ENCODE assay signal across 1 cellular context in the genomic region with DNA sequence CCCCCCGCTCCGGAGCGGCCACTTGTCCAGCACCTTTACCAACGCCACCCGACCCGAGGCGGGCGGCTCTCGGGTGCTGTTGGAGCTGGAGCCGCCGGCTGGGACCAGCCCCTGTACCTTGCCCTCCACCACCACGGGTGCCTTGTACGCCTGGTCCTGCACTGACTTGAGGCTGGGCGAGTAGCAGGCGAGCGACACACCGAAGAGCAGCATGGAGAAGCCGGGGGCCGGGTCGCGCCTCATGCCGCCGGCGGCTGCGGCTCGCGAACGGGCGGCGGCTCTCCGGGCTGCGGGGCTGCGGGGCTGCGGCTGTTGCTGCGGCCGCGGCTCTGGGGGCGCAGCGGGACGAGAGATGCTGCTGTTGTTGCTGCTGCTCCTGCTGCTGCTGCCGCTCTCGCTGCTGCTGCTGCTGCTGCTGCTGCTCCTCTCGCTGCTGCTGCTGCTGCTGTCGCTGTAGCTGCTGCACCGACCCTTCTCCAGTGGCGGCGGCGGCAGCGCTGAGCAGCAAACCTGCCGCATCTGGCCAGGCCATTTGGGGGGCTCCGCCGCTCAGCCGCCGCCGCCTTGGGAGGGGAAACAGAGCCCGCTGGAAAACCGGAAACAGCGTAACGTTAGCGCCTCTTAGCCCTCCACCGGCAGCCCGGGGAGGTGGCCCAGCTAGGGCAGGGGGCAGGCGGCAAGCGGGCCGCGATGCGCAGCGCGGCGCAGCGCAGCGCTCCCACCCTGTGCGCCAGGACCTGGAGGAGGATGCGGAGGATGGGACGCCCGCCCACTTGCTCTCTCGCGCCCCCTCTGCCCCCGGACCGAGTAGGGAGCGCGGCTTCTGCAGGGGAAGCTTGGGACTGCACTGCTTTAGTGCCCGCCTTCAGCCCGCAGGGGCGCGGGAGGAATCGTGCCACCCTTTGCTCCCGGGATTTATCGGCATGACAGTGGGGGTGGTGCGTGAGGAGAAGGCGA.
A peak's percentile ranks its signal among the peaks of the same experiment; 100 is the strongest.
TF ChIP-seq lines count a peak whose summit lies in the region.

Gene NRG2, minus strand, starts transcription at position 749 of the 957 bp plus-strand sequence.

TF ChIP-seq in HepG2, 621 proteins besides CTCF, POLR2A, EP300 and RAD21 (continued from another document and continues in another):
- TF ChIP-seq ZNF318 (CRISPR knock-in tag; IDR thresholded peaks at IDR 0.05) (no peak), SMYD3 (CRISPR knock-in tag; IDR thresholded peaks at IDR 0.05) (no peak), NCOR1 (IDR thresholded peaks at IDR 0.05; ENCODE audit: borderline replicate concordance, low read length) (no peak), RFX1 (IDR thresholded peaks at IDR 0.05) (no peak), KDM4B (CRISPR knock-in tag; IDR thresholded peaks at IDR 0.05) (no peak), ZNF614 (CRISPR knock-in tag; IDR thresholded peaks at IDR 0.05; ENCODE audit: borderline replicate concordance) (no peak), UBTF (CRISPR knock-in tag; IDR thresholded peaks at IDR 0.05) (peak; percentile 81), ZNF441 (CRISPR knock-in tag; IDR thresholded peaks at IDR 0.05; ENCODE audit: borderline replicate concordance) (no peak), SP4 (CRISPR knock-in tag; IDR thresholded peaks at IDR 0.05) (0 out of 2 replicates have a peak, but pooled peaks have one; percentile 7), SALL1 (CRISPR knock-in tag; IDR thresholded peaks at IDR 0.05) (peak; percentile 13; the same call in 1 of the 2 replicates), GATAD2A (CRISPR knock-in tag; IDR thresholded peaks at IDR 0.05) (no peak), TRIM24 (CRISPR knock-in tag; IDR thresholded peaks at IDR 0.05) (no peak), HOXA3 (CRISPR knock-in tag; IDR thresholded peaks at IDR 0.05) (peak; percentile 21; the same call in 1 of the 2 replicates), MIER2 (CRISPR knock-in tag; IDR thresholded peaks at IDR 0.05) (no peak), HNRNPLL (IDR thresholded peaks at IDR 0.05; ENCODE audit: low read depth, low read length, poor library complexity, severe bottlenecking) (peak; percentile 90), ZFP36L1 (CRISPR knock-in tag; IDR thresholded peaks at IDR 0.05) (no peak), IKZF1 (IDR thresholded peaks at IDR 0.05) (no peak)
- TF ChIP-seq, protein P1, sequence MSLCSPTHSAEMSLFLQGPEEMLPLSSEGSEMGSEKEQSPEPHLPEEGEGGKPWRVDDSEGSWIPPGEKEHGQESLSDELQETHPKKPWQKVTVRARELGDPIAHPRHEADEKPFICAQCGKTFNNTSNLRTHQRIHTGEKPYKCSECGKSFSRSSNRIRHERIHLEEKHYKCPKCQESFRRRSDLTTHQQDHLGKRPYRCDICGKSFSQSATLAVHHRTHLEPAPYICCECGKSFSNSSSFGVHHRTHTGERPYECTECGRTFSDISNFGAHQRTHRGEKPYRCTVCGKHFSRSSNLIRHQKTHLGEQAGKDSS (CRISPR knock-in tag; IDR thresholded peaks at IDR 0.05; ENCODE audit: borderline replicate concordance, low read depth): no peak
- TF ChIP-seq, protein P2, sequence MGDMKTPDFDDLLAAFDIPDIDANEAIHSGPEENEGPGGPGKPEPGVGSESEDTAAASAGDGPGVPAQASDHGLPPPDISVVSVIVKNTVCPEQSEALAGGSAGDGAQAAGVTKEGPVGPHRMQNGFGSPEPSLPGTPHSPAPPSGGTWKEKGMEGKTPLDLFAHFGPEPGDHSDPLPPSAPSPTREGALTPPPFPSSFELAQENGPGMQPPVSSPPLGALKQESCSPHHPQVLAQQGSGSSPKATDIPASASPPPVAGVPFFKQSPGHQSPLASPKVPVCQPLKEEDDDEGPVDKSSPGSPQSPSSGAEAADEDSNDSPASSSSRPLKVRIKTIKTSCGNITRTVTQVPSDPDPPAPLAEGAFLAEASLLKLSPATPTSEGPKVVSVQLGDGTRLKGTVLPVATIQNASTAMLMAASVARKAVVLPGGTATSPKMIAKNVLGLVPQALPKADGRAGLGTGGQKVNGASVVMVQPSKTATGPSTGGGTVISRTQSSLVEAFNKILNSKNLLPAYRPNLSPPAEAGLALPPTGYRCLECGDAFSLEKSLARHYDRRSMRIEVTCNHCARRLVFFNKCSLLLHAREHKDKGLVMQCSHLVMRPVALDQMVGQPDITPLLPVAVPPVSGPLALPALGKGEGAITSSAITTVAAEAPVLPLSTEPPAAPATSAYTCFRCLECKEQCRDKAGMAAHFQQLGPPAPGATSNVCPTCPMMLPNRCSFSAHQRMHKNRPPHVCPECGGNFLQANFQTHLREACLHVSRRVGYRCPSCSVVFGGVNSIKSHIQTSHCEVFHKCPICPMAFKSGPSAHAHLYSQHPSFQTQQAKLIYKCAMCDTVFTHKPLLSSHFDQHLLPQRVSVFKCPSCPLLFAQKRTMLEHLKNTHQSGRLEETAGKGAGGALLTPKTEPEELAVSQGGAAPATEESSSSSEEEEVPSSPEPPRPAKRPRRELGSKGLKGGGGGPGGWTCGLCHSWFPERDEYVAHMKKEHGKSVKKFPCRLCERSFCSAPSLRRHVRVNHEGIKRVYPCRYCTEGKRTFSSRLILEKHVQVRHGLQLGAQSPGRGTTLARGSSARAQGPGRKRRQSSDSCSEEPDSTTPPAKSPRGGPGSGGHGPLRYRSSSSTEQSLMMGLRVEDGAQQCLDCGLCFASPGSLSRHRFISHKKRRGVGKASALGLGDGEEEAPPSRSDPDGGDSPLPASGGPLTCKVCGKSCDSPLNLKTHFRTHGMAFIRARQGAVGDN (CRISPR knock-in tag; IDR thresholded peaks at IDR 0.05): peak; percentile 57
- TF ChIP-seq, protein P3, sequence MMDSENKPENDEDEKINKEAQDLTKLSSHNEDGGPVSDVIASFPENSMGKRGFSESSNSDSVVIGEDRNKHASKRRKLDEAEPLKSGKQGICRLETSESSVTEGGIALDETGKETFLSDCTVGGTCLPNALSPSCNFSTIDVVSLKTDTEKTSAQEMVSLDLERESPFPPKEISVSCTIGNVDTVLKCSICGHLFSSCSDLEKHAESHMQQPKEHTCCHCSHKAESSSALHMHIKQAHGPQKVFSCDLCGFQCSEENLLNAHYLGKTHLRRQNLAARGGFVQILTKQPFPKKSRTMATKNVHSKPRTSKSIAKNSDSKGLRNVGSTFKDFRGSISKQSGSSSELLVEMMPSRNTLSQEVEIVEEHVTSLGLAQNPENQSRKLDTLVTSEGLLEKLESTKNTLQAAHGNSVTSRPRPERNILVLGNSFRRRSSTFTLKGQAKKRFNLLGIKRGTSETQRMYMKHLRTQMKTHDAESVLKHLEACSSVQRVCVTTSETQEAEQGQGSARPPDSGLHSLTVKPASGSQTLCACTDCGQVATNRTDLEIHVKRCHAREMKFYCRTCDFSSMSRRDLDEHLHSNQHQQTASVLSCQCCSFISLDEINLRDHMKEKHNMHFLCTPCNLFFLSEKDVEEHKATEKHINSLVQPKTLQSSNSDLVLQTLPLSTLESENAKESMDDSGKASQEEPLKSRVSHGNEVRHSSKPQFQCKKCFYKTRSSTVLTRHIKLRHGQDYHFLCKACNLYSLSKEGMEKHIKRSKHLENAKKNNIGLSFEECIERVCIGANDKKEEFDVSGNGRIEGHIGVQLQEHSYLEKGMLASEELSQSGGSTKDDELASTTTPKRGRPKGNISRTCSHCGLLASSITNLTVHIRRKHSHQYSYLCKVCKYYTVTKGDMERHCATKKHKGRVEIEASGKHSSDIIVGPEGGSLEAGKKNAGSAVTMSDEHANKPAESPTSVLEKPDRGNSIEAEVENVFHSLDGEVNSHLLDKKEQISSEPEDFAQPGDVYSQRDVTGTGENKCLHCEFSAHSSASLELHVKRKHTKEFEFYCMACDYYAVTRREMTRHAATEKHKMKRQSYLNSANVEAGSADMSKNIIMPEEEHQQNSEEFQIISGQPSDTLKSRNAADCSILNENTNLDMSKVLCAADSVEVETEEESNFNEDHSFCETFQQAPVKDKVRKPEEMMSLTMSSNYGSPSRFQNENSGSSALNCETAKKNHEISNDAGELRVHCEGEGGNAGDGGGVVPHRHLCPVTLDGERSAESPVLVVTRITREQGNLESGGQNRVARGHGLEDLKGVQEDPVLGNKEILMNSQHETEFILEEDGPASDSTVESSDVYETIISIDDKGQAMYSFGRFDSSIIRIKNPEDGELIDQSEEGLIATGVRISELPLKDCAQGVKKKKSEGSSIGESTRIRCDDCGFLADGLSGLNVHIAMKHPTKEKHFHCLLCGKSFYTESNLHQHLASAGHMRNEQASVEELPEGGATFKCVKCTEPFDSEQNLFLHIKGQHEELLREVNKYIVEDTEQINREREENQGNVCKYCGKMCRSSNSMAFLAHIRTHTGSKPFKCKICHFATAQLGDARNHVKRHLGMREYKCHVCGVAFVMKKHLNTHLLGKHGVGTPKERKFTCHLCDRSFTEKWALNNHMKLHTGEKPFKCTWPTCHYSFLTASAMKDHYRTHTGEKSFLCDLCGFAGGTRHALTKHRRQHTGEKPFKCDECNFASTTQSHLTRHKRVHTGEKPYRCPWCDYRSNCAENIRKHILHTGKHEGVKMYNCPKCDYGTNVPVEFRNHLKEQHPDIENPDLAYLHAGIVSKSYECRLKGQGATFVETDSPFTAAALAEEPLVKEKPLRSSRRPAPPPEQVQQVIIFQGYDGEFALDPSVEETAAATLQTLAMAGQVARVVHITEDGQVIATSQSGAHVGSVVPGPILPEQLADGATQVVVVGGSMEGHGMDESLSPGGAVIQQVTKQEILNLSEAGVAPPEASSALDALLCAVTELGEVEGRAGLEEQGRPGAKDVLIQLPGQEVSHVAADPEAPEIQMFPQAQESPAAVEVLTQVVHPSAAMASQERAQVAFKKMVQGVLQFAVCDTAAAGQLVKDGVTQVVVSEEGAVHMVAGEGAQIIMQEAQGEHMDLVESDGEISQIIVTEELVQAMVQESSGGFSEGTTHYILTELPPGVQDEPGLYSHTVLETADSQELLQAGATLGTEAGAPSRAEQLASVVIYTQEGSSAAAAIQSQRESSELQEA (CRISPR knock-in tag; IDR thresholded peaks at IDR 0.05; ENCODE audit: not compliant biosample characterization): no peak
